In the genomic region with DNA sequence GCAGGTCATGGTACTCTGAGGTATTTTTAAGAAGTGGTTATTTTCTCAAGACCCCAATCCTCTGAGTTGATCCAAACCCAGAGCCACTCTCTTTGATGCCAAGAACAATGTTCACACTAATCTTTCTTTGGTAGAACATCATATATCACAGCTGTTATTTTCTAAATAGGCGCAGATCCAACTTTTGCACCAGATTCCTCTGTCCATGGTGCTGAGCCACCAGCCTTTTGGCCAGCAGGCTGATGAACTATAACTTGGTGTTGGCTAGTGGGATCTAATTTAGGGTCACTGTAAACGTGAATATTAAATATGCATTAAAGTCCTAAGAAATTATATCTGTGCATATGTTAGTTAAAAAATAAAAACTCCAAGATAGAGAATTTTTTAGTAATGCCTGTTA, we compare ENCODE assay signal across 1 cellular context.
TF ChIP-seq lines count a peak whose summit lies in the region.

No MANE protein-coding gene starts in this region.

TF ChIP-seq in endothelial cell of umbilical vein, 7 proteins besides CTCF, POLR2A, EP300 and RAD21 (continued from another document):
- TF ChIP-seq, protein P1, sequence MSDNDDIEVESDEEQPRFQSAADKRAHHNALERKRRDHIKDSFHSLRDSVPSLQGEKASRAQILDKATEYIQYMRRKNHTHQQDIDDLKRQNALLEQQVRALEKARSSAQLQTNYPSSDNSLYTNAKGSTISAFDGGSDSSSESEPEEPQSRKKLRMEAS (IDR thresholded peaks at IDR 0.05; ENCODE audit: insufficient read depth, insufficient read length), result no peak
- no peak for TF ChIP-seq POLR2AphosphoS5 (IDR thresholded peaks at IDR 0.05; ENCODE audit: insufficient read depth, low read depth, low read length)
- TF ChIP-seq JUN (IDR thresholded peaks at IDR 0.05; ENCODE audit: borderline replicate concordance, insufficient read depth, insufficient read length, low read depth), result no peak
- no peak for TF ChIP-seq EZH2 (IDR thresholded peaks at IDR 0.05; ENCODE audit: borderline replicate concordance, low read depth, low read length, severe bottlenecking)
- TF ChIP-seq GATA2 (IDR thresholded peaks at IDR 0.05; ENCODE audit: insufficient read depth, insufficient read length, low read depth, low read length), result no peak
- TF ChIP-seq MYC (IDR thresholded peaks at IDR 0.05; ENCODE audit: low read depth, low read length), result no peak
